ENCODE assay signal across 8 cellular contexts in genomic region chr6:136967874-136968752, GRCh38. TPM values are rescaled to one million over a fixed set of nuclear protein-coding genes. Genes with fewer than 3 reads are reported as not detected.
DNase-seq lines count a peak whose midpoint lies in the region; TF ChIP-seq lines count a peak whose summit lies in the region.

No MANE protein-coding gene starts in this region.

- no peaks in the 10 kb centered on the region for H3K79me2 ChIP-seq in Loucy (ENCODE audit: insufficient read depth, low read length)

- no peaks in the 10 kb centered on the region for H3K9me2 ChIP-seq in Loucy (replicated peaks; ENCODE audit: low read depth, low read length)

- in situ Hi-C loops in HAP-1 (cut with MboI; ENCODE audit: low sequenced_read_pairs), result no loop called here

- no peaks in the 10 kb centered on the region for H3K9me3 ChIP-seq in HAP-1
- no peaks in the 10 kb centered on the region for H3K9me3 ChIP-seq in Loucy (ENCODE audit: insufficient read depth, low read depth, low read length)
- H3K9me3 ChIP-seq in SJCRH30 (replicated peaks), result no peaks in the 10 kb centered on the region
- H3K9me3 ChIP-seq in prostate gland, result no peaks in the 10 kb centered on the region

- no peak for TF ChIP-seq POLR2A in prostate gland (IDR thresholded peaks at IDR 0.05)

- DNase-seq in GM03348 (ENCODE audit: low spot score), result peak; percentile 82
- DNase-seq in HAP-1 (ENCODE audit: low spot score in 2 of 2), result peak; percentile 77 to 87
- DNase-seq in SJCRH30, result peak; percentile 69 to 86
- peak; percentile 35 for DNase-seq in activated gamma-delta T cell treated with anti-CD3 and anti-CD28 coated beads, Interleukin-2, amount 50 U/mL, for 16 hours (ENCODE audit: low read depth)
- peak; percentile 71 for DNase-seq in glomerular visceral epithelial cell (ENCODE audit: extremely low spot score)
- peak; percentile 71 for DNase-seq in prostate gland (ENCODE audit: low spot score)
- no peak for DNase-seq in NCI-H1105 treated with DMSO at 0.1 percent for 48 hours (lab: John Stamatoyannopoulos, UW)

- H2AFZ ChIP-seq in Loucy (ENCODE audit: low read length), result peak overlapping the region; percentile 61

- H3F3A ChIP-seq in Loucy (ENCODE audit: low read depth), result no peaks in the 10 kb centered on the region

- H3K27ac ChIP-seq in SJCRH30 (no peak overlapping the region), prostate gland (no peak overlapping the region)

- no peak overlapping the region for H3K4me2 ChIP-seq in Loucy (ENCODE audit: low read depth, low read length, poor library complexity, severe bottlenecking)

- no peak overlapping the region for H3K9ac ChIP-seq in Loucy (ENCODE audit: low read depth, low read length, poor library complexity, severe bottlenecking)

- no peaks in the 10 kb centered on the region for H3K4me1 ChIP-seq in HAP-1
- H3K4me1 ChIP-seq in Loucy (ENCODE audit: insufficient read depth, low read length, poor library complexity, severe bottlenecking), result no peaks in the 10 kb centered on the region
- H3K4me1 ChIP-seq in SJCRH30, result peaks cover 16% of the 10 kb centered on the region
- H3K4me1 ChIP-seq in prostate gland (replicated peaks), result no peaks in the 10 kb centered on the region

- no peaks in the 10 kb centered on the region for H4K20me1 ChIP-seq in Loucy (ENCODE audit: insufficient read depth, low read length, poor library complexity, severe bottlenecking)

- H3K27me3 ChIP-seq in HAP-1 (ENCODE audit: low read depth) (no peaks in the 10 kb centered on the region), Loucy (ENCODE audit: insufficient read depth, low read length, poor library complexity, severe bottlenecking) (no peaks in the 10 kb centered on the region), SJCRH30 (no peaks in the 10 kb centered on the region), prostate gland (replicated peaks; ENCODE audit: insufficient read depth) (no peaks in the 10 kb centered on the region)

- 55% methylated on average over 19 of the region's 19 CpGs for WGBS in prostate gland

- intact Hi-C loops in prostate gland (cut with DNase I), result no loop called here

- H3K36me3 ChIP-seq in HAP-1 (replicated peaks) (no peaks in the 10 kb centered on the region), Loucy (ENCODE audit: insufficient read depth, low read length) (no peaks in the 10 kb centered on the region), SJCRH30 (no peaks in the 10 kb centered on the region), prostate gland (no peaks in the 10 kb centered on the region)

- no peak overlapping the region for H3K4me3 ChIP-seq in HAP-1
- H3K4me3 ChIP-seq in Loucy (ENCODE audit: low read length, poor library complexity, severe bottlenecking), result no peak overlapping the region
- H3K4me3 ChIP-seq in SJCRH30, result no peak overlapping the region
- H3K4me3 ChIP-seq in prostate gland, result no peak overlapping the region

- peak; percentile 81 for TF ChIP-seq CTCF in Loucy (conservative IDR thresholded peaks at IDR 0.05; ENCODE audit: low read length)
- peak in 3 of 4 experiments; percentile 60 to 72 (median 62) for TF ChIP-seq CTCF in prostate gland (IDR thresholded peaks at IDR 0.05)

RNA-seq across cellular contexts. Expression of gene SLC35D3, which starts 46.0 kb away (rescaled TPM):
- 0.05 and 0.06 TPM in 2 replicates for total RNA-seq in SJCRH30 (2014; rRNA removed; shearing (Covaris generic))
- total RNA-seq in prostate gland, result under 1 TPM in 1 of 2 donors, not detected in 1; 0.23 TPM
